13 cellular contexts compared by ENCODE assay signal in the genomic region with DNA sequence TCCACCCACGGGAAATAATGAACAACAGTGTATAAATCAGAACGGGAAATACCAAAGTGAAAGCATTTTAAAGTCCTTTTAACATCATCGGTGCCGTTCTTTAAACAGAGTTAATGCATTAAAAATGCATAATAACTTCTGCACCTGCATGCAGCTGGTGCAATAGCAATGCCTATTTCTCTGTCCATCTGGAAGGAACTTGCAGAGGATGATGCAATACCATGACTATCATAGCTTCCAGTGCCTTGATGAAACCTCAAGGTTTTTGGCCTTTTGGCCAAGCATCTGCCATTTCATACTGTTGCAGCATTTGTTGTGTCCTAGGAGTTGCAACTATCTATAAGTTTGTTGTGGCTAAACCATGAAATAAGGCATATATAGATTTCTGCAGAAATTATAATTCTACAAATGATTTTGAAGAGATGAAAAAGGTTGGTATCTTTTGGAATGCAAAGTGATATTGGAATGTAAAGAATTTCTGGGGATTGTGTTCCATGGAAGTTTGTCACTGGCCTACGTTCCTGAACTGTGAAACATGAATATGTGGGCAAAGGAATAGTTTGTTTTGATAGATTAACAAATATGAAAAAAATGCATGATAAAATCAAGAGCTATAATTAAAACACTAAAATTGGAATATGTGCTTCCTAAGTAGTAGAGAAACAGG. TPM values are rescaled to one million over a fixed set of nuclear protein-coding genes. Genes with fewer than 3 reads are reported as not detected.
A peak's percentile ranks its signal among the peaks of the same experiment; 100 is the strongest.
DNase-seq lines count a peak whose midpoint lies in the region; ATAC-seq, FAIRE-seq and TF ChIP-seq lines count a peak whose summit lies in the region.
"Had no signal": no experiment of that assay in that cellular context is flagged by ENCODE, and none has a peak within 500 bp of the region (broad histone marks: within the 10 kb centered on the region; RNA-seq: fewer than 3 reads in every experiment).

No MANE protein-coding gene starts in this region.

- WGBS in pancreas, 2 donors: 66 to 69% methylated on average over 5 of the region's 5 CpGs

- H3K79me2 ChIP-seq in OCI-LY3 (ENCODE audit: low read length): no peaks in the 10 kb centered on the region
- no peaks in the 10 kb centered on the region for H3K79me2 ChIP-seq in osteoblast (ENCODE audit: insufficient read depth, low read length)

- H2AFZ ChIP-seq in OCI-LY3 (ENCODE audit: low read depth, low read length) (no peak overlapping the region), osteoblast (ENCODE audit: low read length) (no peak overlapping the region)

- H3K4me3 ChIP-seq in OCI-LY3 (ENCODE audit: low read length) (peak overlapping the region; percentile 25; the same call in 1 of the 2 replicates), osteoblast (ENCODE audit: insufficient read depth, low read length) (peak overlapping the region; percentile 4), pancreas (no peak overlapping the region)
- H3K4me3 ChIP-seq: right atrium auricular region had no signal

- H3K9me3 ChIP-seq in OCI-LY3 (ENCODE audit: insufficient read depth, low read length) (no peaks in the 10 kb centered on the region), osteoblast (ENCODE audit: low read depth, low read length) (no peaks in the 10 kb centered on the region), pancreas (no peaks in the 10 kb centered on the region)
- H3K9me3 ChIP-seq: right atrium auricular region had no signal

- H3K9ac ChIP-seq in OCI-LY3 (ENCODE audit: low read length): no peak overlapping the region

- DNase-seq in H4 (ENCODE audit: low spot score) (peak; percentile 44), dedifferentiated amniotic fluid mesenchymal stem cell (ENCODE audit: extremely low spot score) (peak; percentile 93), osteoblast (ENCODE audit: insufficient read length, low spot score, missing footprints) (peak; percentile 26), D341Med (ENCODE audit: low spot score) (no peak), pancreas (no peak), caudate nucleus (lab: John Stamatoyannopoulos, UW) (no peak), Right ventricle myocardium superior (no peak)
- DNase-seq: activated B cell treated with CpG ODN at 0.5 μM for 24 hours, activated gamma-delta T cell treated with Interleukin-2 at 50 U/mL for 16 hours, NCI-H748 treated with DMSO at 0.1 percent for 48 hours had no signal

- H3K27me3 ChIP-seq in OCI-LY3 (ENCODE audit: low read depth, low read length) (no peaks in the 10 kb centered on the region), osteoblast (ENCODE audit: insufficient read depth, low read length) (no peaks in the 10 kb centered on the region), pancreas (no peaks in the 10 kb centered on the region)
- H3K27me3 ChIP-seq: right atrium auricular region had no signal

- peaks cover 3% of the 10 kb centered on the region for H3K4me1 ChIP-seq in OCI-LY3 (ENCODE audit: low read length)
- H3K4me1 ChIP-seq in osteoblast (ENCODE audit: insufficient read depth, low read length): peaks cover 30% of the 10 kb centered on the region
- H3K4me1 ChIP-seq in pancreas: peaks cover 5 to 13% (median 8%) of the 10 kb centered on the region in 3 donors
- H3K4me1 ChIP-seq: right atrium auricular region had no signal

- TF ChIP-seq CTCF in OCI-LY3 (IDR thresholded peaks at IDR 0.05; ENCODE audit: low read depth, low read length) (no peak), osteoblast (IDR thresholded peaks at IDR 0.05; ENCODE audit: extremely low read depth, low read depth, low read length) (no peak), pancreas (IDR thresholded peaks at IDR 0.05) (no peak)

- H4K20me1 ChIP-seq in OCI-LY3 (ENCODE audit: insufficient read depth, low read length) (no peaks in the 10 kb centered on the region), osteoblast (ENCODE audit: insufficient read depth, low read length) (no peaks in the 10 kb centered on the region)

- intact Hi-C loops in pancreas (cut with DNase I): no loop called here
- intact Hi-C loops in Right ventricle myocardium superior (cut with DNase I): no loop called here

- H3K4me2 ChIP-seq in OCI-LY3 (ENCODE audit: low read length): peak overlapping the region; percentile 30; the same call in 1 of the 2 replicates
- H3K4me2 ChIP-seq in osteoblast (ENCODE audit: insufficient read depth, low read length): peak overlapping the region; percentile 68

- H3K27ac ChIP-seq in OCI-LY3 (ENCODE audit: low read length) (no peak overlapping the region), osteoblast (ENCODE audit: low read depth, low read length) (peak overlapping the region; percentile 79), pancreas (no peak overlapping the region), caudate nucleus (ENCODE audit: low read depth, low read length) (no peak overlapping the region)
- H3K27ac ChIP-seq: right atrium auricular region had no signal

- ATAC-seq in pancreas (no peak), Right ventricle myocardium superior (ENCODE audit: poor library complexity) (no peak)

- no peak for FAIRE-seq in pancreas (lab: Jason Lieb, UNC)
- FAIRE-seq: endometrium had no signal

- H3K36me3 ChIP-seq in OCI-LY3 (replicated peaks; ENCODE audit: low read depth, low read length): no peaks in the 10 kb centered on the region
- H3K36me3 ChIP-seq in osteoblast (ENCODE audit: insufficient read depth, low read length): no peaks in the 10 kb centered on the region
- no peaks in the 10 kb centered on the region for H3K36me3 ChIP-seq in pancreas
- H3K36me3 ChIP-seq: right atrium auricular region had no signal

RNA-seq across cellular contexts. Expression of gene EIF3F, which starts 9.8 kb away (rescaled TPM):
- 420 and 437 TPM in 2 replicates for total RNA-seq in H4 (2014; rRNA removed; shearing (Covaris generic))
- 280 and 286 TPM in 2 replicates for total RNA-seq in osteoblast
- total RNA-seq in pancreas: 100 to 1,000 TPM; 132 to 201 (median 175) TPM
- polyA plus RNA-seq in pancreas: 100 to 1,000 TPM; 106 to 189 TPM
- total RNA-seq in Right ventricle myocardium superior: 137 TPM

RNA-seq across cellular contexts. Expression of gene NLRP10, which starts 12.1 kb away (rescaled TPM):
- not detected in 2 replicates for total RNA-seq in H4 (2014; rRNA removed; shearing (Covaris generic))
- total RNA-seq in osteoblast (10.0 and 14.1 TPM in 2 replicates), pancreas (not detected), Right ventricle myocardium superior (not detected)
- under 1 TPM in 1 of 2 donors, not detected in 1; 0.05 TPM for polyA plus RNA-seq in pancreas
- total RNA-seq: activated B cell treated with CpG ODN at 0.5 μM for 24 hours, right atrium auricular region had no signal

RNA-seq across cellular contexts. Expression of gene OR10A3, which starts 35.9 kb away (rescaled TPM):
- not detected in 2 replicates for total RNA-seq in H4 (2014; rRNA removed; shearing (Covaris generic))
- total RNA-seq in osteoblast: under 0.01 TPM in 2 replicates
- total RNA-seq in pancreas: not detected
- polyA plus RNA-seq in pancreas: not detected
- total RNA-seq in Right ventricle myocardium superior: not detected
- total RNA-seq: activated B cell treated with CpG ODN at 0.5 μM for 24 hours, right atrium auricular region had no signal

RNA-seq across cellular contexts. Expression of gene OR10A6, which starts 46.3 kb away (rescaled TPM):
- total RNA-seq in H4 (2014; rRNA removed; shearing (Covaris generic)): not detected in 2 replicates
- under 0.01 and 0.29 TPM in 2 replicates for total RNA-seq in osteoblast
- not detected for total RNA-seq in pancreas
- polyA plus RNA-seq in pancreas: not detected
- total RNA-seq in Right ventricle myocardium superior: not detected
- total RNA-seq: activated B cell treated with CpG ODN at 0.5 μM for 24 hours, right atrium auricular region had no signal

Comparison
In these comparisons a context has a peak if more than half of its experiments do, and no peak if none do; other contexts are left out.
1. DNase-seq: peak in H4 (single experiment), dedifferentiated amniotic fluid mesenchymal stem cell (single experiment) and osteoblast (single experiment); none in D341Med (single experiment), pancreas (0 of 6), caudate nucleus (0 of 61) and Right ventricle myocardium superior (single experiment).
2. H3K4me3 ChIP-seq: peak in OCI-LY3 (single experiment) and osteoblast (single experiment); none in pancreas (0 of 4).
3. RNA of gene NLRP10, which starts 12.1 kb away (total RNA-seq): 10.0 to 14.1 TPM in osteoblast; not detected in H4, not detected in pancreas and not detected in Right ventricle myocardium superior (single experiment); every median in the first group is over 10 times any median in the second.